27 cellular contexts compared by ENCODE assay signal in the genomic region with DNA sequence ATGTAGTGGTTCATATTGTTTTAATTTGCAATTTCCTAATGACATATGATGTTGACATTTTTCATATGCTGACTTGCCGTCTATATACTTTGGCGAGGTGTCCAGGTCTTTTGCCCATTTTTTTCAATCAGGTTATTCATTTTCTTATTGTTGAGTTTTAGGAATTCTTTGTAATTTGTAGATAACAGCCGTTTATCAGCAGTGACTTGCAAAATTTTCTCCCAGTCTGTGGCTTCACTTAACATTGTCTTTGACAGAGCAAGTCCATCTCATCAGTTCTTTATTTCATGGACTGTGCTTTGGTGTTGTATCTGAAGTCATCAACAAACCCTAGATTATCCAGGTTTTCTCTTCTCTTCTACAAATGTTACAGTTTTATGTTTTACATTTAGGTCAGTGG.
"Had no signal": no experiment of that assay in that cellular context is flagged by ENCODE, and none has a peak within 500 bp of the region (broad histone marks: within the 10 kb centered on the region; RNA-seq: fewer than 3 reads in every experiment).

No MANE protein-coding gene starts in this region.

- H3K27ac ChIP-seq: left lung, lower lobe of right lung, ovary, right atrium auricular region, skin epidermis, stomach, testis, thyroid gland, upper lobe of right lung, uterus had no signal

- H3K4me1 ChIP-seq: left lung, lower lobe of right lung, right atrium auricular region, stomach, testis, thyroid gland, upper lobe of right lung, uterus had no signal

- H3K27me3 ChIP-seq: left lung, ovary, right atrium auricular region, stomach, testis, thyroid gland, upper lobe of right lung had no signal

- H3K36me3 ChIP-seq: left lung, ovary, uterus had no signal

- DNase-seq: hypothalamus; immature natural killer cell; kidney; left colon; left lung; lower lobe of right lung; midbrain; mucosa of descending colon; naive thymus-derived CD4-positive, alpha-beta T cell; ovary; stimulated activated CD4-positive, alpha-beta T cell treated with anti-CD3 and anti-CD28 coated beads, Interleukin-12 subunit alpha, Interleukin-12 subunit beta, amount 100 ng/mL, for 4 hours; stimulated activated CD4-positive, alpha-beta T cell treated with anti-CD3 and anti-CD28 coated beads, Interleukin-15, amount 100 ng/mL, for 24 hours; stimulated activated CD4-positive, alpha-beta T cell treated with anti-CD3 and anti-CD28 coated beads, Interleukin-2, amount 100 ng/mL, for 24 hours; stimulated activated CD4-positive, alpha-beta T cell treated with anti-CD3 and anti-CD28 coated beads, Interleukin-4, amount 100 ng/mL, for 1 hour; stimulated activated naive B cell treated with anti-CD40 and anti-IgM and Interleukin-4, amounts not matched to agents 10 μg/mL and 1 μg/mL and 100 μg/mL, for 72 hours; stimulated activated naive CD8-positive, alpha-beta T cell treated with anti-CD3 and anti-CD28 coated beads, Interleukin-15, Interleukin-2, amounts not matched to agents 100 U/mL and 50 U/mL, for 24 hours; stomach; testis; thyroid gland; trophoblast cell; upper lobe of right lung; uterus had no signal

- H3K4me3 ChIP-seq: left lung, lower lobe of right lung, mucosa of descending colon, ovary, right atrium auricular region, skin epidermis, stomach, testis, thyroid gland, upper lobe of right lung, uterus had no signal

- H3K9me3 ChIP-seq: left lung, lower lobe of right lung, mucosa of descending colon, ovary, right atrium auricular region, stomach, testis, thyroid gland, upper lobe of right lung, uterus had no signal

- ATAC-seq: left colon; left lung; lower lobe of right lung; mucosa of descending colon; naive thymus-derived CD4-positive, alpha-beta T cell; natural killer cell treated with Interleukin-12 subunit alpha and Interleukin-12 subunit beta and Interleukin-15 and Interleukin-18, amount 100 ng/mL, for 72 hours; sciatic nerve; stimulated activated naive B cell treated with anti-CD40 and anti-IgM and Interleukin-4, amounts not matched to agents 10 μg/mL and 1 μg/mL and 100 μg/mL, for 72 hours; stimulated activated naive CD8-positive, alpha-beta T cell treated with anti-CD3 and anti-CD28 coated beads, Interleukin-15, Interleukin-2, amounts not matched to agents 100 U/mL and 50 U/mL, for 24 hours; upper lobe of right lung had no signal

- FAIRE-seq: islet of Langerhans, kidney had no signal
